20 cellular contexts compared by ENCODE assay signal in the genomic region with DNA sequence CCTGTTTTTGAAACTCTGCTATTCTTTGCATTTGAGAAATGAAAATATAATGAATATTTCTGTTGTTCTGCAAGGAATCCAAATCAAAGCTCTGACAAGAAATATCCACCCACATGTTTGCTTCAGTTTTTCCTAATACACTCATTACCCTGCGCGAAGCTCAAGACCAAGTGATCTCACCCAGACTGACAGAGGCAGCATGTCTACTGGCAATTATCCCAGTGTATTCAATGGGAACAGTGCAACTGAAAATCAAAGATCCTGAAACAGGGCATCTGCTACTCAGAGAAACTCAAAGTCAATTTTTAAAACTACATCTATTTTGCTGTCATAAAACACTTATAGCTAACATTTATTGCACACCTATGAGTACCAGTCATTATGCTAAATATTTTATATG.
DNase-seq lines count a peak whose midpoint lies in the region; ATAC-seq and TF ChIP-seq lines count a peak whose summit lies in the region.
"Had no signal": no experiment of that assay in that cellular context is flagged by ENCODE, and none has a peak within 500 bp of the region (broad histone marks: within the 10 kb centered on the region; RNA-seq: fewer than 3 reads in every experiment).

No MANE protein-coding gene starts in this region.

- intact Hi-C loops in left ventricle myocardium superior (cut with micrococcal nuclease), result no loop called here

- ATAC-seq in left ventricle myocardium superior, result no peak
- no peak for ATAC-seq in T-cell (replicated peaks in 1 of 4)
- ATAC-seq: PC-3 had no signal

- H3K9me2 ChIP-seq in neural cell (ENCODE audit: insufficient read depth, low read length), result no peaks in the 10 kb centered on the region

- no peaks in the 10 kb centered on the region for H3K27me3 ChIP-seq in neural cell (ENCODE audit: insufficient read depth, low read depth, low read length)
- H3K27me3 ChIP-seq: SJSA1 had no signal

- peak overlapping the region; percentile 60 for H3K9ac ChIP-seq in neural cell (ENCODE audit: low read length)

- no peak overlapping the region for H3K4me3 Mint-ChIP-seq in T-cell
- H3K4me3 Mint-ChIP-seq: IgD-negative memory B cell had no signal

- no peaks in the 10 kb centered on the region for H3K79me2 ChIP-seq in neural cell (replicated peaks; ENCODE audit: insufficient read depth, low read length)

- H3K36me3 Mint-ChIP-seq in T-cell, result no peaks in the 10 kb centered on the region
- H3K36me3 Mint-ChIP-seq: IgD-negative memory B cell had no signal

- H3K4me2 ChIP-seq in neural cell (ENCODE audit: low read length), result peak overlapping the region; percentile 57

- H3K27ac Mint-ChIP-seq in T-cell, result no peak overlapping the region
- H3K27ac Mint-ChIP-seq: IgD-negative memory B cell had no signal

- no peaks in the 10 kb centered on the region for H3K4me1 Mint-ChIP-seq in T-cell
- H3K4me1 Mint-ChIP-seq: IgD-negative memory B cell had no signal

- H3K4me3 ChIP-seq in neural cell (ENCODE audit: low read length), result peak overlapping the region; percentile 51
- no peak overlapping the region for H3K4me3 ChIP-seq in coronary artery
- H3K4me3 ChIP-seq: SJSA1 had no signal

- H3K27ac ChIP-seq in caudate nucleus (ENCODE audit: low read depth, low read length) (peak overlapping the region; percentile 77), neural cell (ENCODE audit: low read length) (peak overlapping the region; percentile 85), coronary artery (no peak overlapping the region)
- H3K27ac ChIP-seq: HL-60, SJSA1 had no signal

- DNase-seq in Ammon's horn (ENCODE audit: low spot score), result peak; percentile 25
- peak; percentile 73 for DNase-seq in NCI-H1694 treated with DMSO at 0.1 percent for 48 hours (lab: John Stamatoyannopoulos, UW)
- peak in 4 of 61 donors; percentile 1 to 28 (median 24) for DNase-seq in caudate nucleus (lab: John Stamatoyannopoulos, UW)
- DNase-seq in left ventricle myocardium superior, result no peak
- no peak for DNase-seq in RKO (ENCODE audit: low spot score)
- no peak for DNase-seq in T-cell
- DNase-seq in coronary artery (ENCODE audit: low spot score), result no peak
- DNase-seq: COR-L47, EL, HCEC 1CT, Kasumi-1, MV-4-11, NCI-H1436, NCI-H2081, NCI-H748 treated with DMSO at 0.1 percent for 48 hours, PC-3 had no signal

- no peaks in the 10 kb centered on the region for H4K20me1 ChIP-seq in neural cell (ENCODE audit: insufficient read depth)

- TF ChIP-seq CTCF in neural cell (IDR thresholded peaks at IDR 0.05; ENCODE audit: poor library complexity, severe bottlenecking) (no peak), coronary artery (IDR thresholded peaks at IDR 0.05) (no peak)

- H2AFZ ChIP-seq in neural cell (ENCODE audit: low read depth, low read length), result no peak overlapping the region

- TF ChIP-seq RAD21 in neural cell (conservative IDR thresholded peaks at IDR 0.05), result no peak

- no peaks in the 10 kb centered on the region for H3K27me3 Mint-ChIP-seq in T-cell
- H3K27me3 Mint-ChIP-seq: IgD-negative memory B cell had no signal

- H3F3A ChIP-seq in neural cell (ENCODE audit: insufficient read depth, low read length, poor library complexity, severe bottlenecking), result no peaks in the 10 kb centered on the region

- H3K9me3 Mint-ChIP-seq in T-cell, result peaks cover 0 to 12% (median 4%) of the 10 kb centered on the region in 3 donors

- CTCF ChIA-PET in T-cell (lab: Charles Lee), result no interaction called here

- no peaks in the 10 kb centered on the region for H3K36me3 ChIP-seq in neural cell (ENCODE audit: insufficient read depth, low read length)
- H3K36me3 ChIP-seq: SJSA1 had no signal

- no peaks in the 10 kb centered on the region for H3K9me3 ChIP-seq in neural cell (ENCODE audit: low read length)
- H3K9me3 ChIP-seq: SJSA1 had no signal

- POLR2A ChIA-PET in T-cell (lab: Charles Lee), result no interaction called here

- TF ChIP-seq EP300 in neural cell (conservative IDR thresholded peaks at IDR 0.05; ENCODE audit: poor library complexity, severe bottlenecking), result no peak

TF ChIP-seq in neural cell, 6 proteins besides CTCF, POLR2A, EP300 and RAD21:
- TF ChIP-seq MXI1 (conservative IDR thresholded peaks at IDR 0.05; ENCODE audit: poor library complexity, severe bottlenecking), result peak; percentile 1
- peak; percentile 16 for TF ChIP-seq POLR2AphosphoS5 (IDR thresholded peaks at IDR 0.05)
- TF ChIP-seq EZH2 (IDR thresholded peaks at IDR 0.05; ENCODE audit: borderline replicate concordance, insufficient read depth, low read length, poor library complexity, severe bottlenecking), result no peak
- no peak for TF ChIP-seq TAF1 (IDR thresholded peaks at IDR 0.05; ENCODE audit: low read depth)
- TF ChIP-seq, protein P1, sequence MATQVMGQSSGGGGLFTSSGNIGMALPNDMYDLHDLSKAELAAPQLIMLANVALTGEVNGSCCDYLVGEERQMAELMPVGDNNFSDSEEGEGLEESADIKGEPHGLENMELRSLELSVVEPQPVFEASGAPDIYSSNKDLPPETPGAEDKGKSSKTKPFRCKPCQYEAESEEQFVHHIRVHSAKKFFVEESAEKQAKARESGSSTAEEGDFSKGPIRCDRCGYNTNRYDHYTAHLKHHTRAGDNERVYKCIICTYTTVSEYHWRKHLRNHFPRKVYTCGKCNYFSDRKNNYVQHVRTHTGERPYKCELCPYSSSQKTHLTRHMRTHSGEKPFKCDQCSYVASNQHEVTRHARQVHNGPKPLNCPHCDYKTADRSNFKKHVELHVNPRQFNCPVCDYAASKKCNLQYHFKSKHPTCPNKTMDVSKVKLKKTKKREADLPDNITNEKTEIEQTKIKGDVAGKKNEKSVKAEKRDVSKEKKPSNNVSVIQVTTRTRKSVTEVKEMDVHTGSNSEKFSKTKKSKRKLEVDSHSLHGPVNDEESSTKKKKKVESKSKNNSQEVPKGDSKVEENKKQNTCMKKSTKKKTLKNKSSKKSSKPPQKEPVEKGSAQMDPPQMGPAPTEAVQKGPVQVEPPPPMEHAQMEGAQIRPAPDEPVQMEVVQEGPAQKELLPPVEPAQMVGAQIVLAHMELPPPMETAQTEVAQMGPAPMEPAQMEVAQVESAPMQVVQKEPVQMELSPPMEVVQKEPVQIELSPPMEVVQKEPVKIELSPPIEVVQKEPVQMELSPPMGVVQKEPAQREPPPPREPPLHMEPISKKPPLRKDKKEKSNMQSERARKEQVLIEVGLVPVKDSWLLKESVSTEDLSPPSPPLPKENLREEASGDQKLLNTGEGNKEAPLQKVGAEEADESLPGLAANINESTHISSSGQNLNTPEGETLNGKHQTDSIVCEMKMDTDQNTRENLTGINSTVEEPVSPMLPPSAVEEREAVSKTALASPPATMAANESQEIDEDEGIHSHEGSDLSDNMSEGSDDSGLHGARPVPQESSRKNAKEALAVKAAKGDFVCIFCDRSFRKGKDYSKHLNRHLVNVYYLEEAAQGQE (IDR thresholded peaks at IDR 0.05; ENCODE audit: borderline replicate concordance), result peak; percentile 89
- TF ChIP-seq SMC3 (conservative IDR thresholded peaks at IDR 0.05; ENCODE audit: poor library complexity), result no peak

Comparison
In these comparisons a context has a peak if more than half of its experiments do, and no peak if none do; other contexts are left out.
1. DNase-seq: peak in Ammon's horn (single experiment) and NCI-H1694 treated with DMSO at 0.1 percent for 48 hours (single experiment); none in left ventricle myocardium superior (single experiment), RKO (single experiment), T-cell (0 of 34) and coronary artery (single experiment).
2. H3K27ac ChIP-seq: peak in caudate nucleus (single experiment) and neural cell (single experiment); none in coronary artery (0 of 2).